Comparison of ENCODE assay signal across 1 cellular context in genomic region chr11:68271023-68271780, GRCh38.
TF ChIP-seq lines count a peak whose summit lies in the region.

No MANE protein-coding gene starts in this region.

TF ChIP-seq in GM12878, 131 proteins besides CTCF, POLR2A, EP300 and RAD21 (continues in another document):
- TF ChIP-seq, protein P1, sequence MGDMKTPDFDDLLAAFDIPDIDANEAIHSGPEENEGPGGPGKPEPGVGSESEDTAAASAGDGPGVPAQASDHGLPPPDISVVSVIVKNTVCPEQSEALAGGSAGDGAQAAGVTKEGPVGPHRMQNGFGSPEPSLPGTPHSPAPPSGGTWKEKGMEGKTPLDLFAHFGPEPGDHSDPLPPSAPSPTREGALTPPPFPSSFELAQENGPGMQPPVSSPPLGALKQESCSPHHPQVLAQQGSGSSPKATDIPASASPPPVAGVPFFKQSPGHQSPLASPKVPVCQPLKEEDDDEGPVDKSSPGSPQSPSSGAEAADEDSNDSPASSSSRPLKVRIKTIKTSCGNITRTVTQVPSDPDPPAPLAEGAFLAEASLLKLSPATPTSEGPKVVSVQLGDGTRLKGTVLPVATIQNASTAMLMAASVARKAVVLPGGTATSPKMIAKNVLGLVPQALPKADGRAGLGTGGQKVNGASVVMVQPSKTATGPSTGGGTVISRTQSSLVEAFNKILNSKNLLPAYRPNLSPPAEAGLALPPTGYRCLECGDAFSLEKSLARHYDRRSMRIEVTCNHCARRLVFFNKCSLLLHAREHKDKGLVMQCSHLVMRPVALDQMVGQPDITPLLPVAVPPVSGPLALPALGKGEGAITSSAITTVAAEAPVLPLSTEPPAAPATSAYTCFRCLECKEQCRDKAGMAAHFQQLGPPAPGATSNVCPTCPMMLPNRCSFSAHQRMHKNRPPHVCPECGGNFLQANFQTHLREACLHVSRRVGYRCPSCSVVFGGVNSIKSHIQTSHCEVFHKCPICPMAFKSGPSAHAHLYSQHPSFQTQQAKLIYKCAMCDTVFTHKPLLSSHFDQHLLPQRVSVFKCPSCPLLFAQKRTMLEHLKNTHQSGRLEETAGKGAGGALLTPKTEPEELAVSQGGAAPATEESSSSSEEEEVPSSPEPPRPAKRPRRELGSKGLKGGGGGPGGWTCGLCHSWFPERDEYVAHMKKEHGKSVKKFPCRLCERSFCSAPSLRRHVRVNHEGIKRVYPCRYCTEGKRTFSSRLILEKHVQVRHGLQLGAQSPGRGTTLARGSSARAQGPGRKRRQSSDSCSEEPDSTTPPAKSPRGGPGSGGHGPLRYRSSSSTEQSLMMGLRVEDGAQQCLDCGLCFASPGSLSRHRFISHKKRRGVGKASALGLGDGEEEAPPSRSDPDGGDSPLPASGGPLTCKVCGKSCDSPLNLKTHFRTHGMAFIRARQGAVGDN (IDR thresholded peaks at IDR 0.05), result no peak
- TF ChIP-seq MXI1 (IDR thresholded peaks at IDR 0.05; ENCODE audit: low read depth, low read length) (peak; percentile 69), SREBF2 (IDR thresholded peaks at IDR 0.05; ENCODE audit: low read length) (no peak), ZNF217 (IDR thresholded peaks at IDR 0.05) (no peak), CEBPB (IDR thresholded peaks at IDR 0.05; ENCODE audit: borderline replicate concordance in 1 of 2, low read depth in 2 of 2, low read length in 2 of 2) (no peak), NFIC (IDR thresholded peaks at IDR 0.05; ENCODE audit: low read depth, low read length) (no peak), WRNIP1 (IDR thresholded peaks at IDR 0.05; ENCODE audit: borderline replicate concordance, low read depth, low read length) (no peak), HCFC1 (IDR thresholded peaks at IDR 0.05; ENCODE audit: low read length) (no peak), SUZ12 (IDR thresholded peaks at IDR 0.05; ENCODE audit: unreplicated experiment) (no peak), SMC3 (IDR thresholded peaks at IDR 0.05; ENCODE audit: borderline replicate concordance, low read length) (peak; percentile 58; the same call in 1 of the 2 replicates), HDGF (IDR thresholded peaks at IDR 0.05) (peak; percentile 72; the same call in 1 of the 2 replicates), STAT3 (IDR thresholded peaks at IDR 0.05; ENCODE audit: low read depth, low read length) (no peak), SREBF1 (IDR thresholded peaks at IDR 0.05; ENCODE audit: low read length) (no peak), TBL1XR1 (IDR thresholded peaks at IDR 0.05; ENCODE audit: low read depth, low read length) (no peak), ZNF384 (IDR thresholded peaks at IDR 0.05; ENCODE audit: borderline replicate concordance, low read depth, low read length) (no peak), KAT2A (conservative IDR thresholded peaks at IDR 0.05; ENCODE audit: control insufficient read depth, low read depth, low read length) (no peak), LARP7 (IDR thresholded peaks at IDR 0.05) (no peak), SMAD5 (IDR thresholded peaks at IDR 0.05; ENCODE audit: low read depth) (0 out of 2 replicates have a peak, but pooled peaks have one; percentile 16), IKZF2 (IDR thresholded peaks at IDR 0.05) (no peak), BCL3 (IDR thresholded peaks at IDR 0.05; ENCODE audit: borderline replicate concordance, insufficient read depth, low read depth, low read length, poor library complexity, severe bottlenecking) (no peak), CHD1 (IDR thresholded peaks at IDR 0.05; ENCODE audit: low read depth, low read length) (peak; percentile 42; the same call in 1 of the 2 replicates), MYB (IDR thresholded peaks at IDR 0.05; ENCODE audit: borderline replicate concordance, low read depth, low read length) (no peak), SPI1 (IDR thresholded peaks at IDR 0.05; ENCODE audit: borderline replicate concordance, insufficient read depth, low read depth, low read length) (no peak), BMI1 (IDR thresholded peaks at IDR 0.05; ENCODE audit: borderline replicate concordance) (no peak), BRCA1 (IDR thresholded peaks at IDR 0.05; ENCODE audit: low read depth, low read length) (no peak), CHD4 (IDR thresholded peaks at IDR 0.05) (no peak), POU2F2 (IDR thresholded peaks at IDR 0.05; ENCODE audit: borderline replicate concordance, low read depth, low read length) (peak; percentile 45; the same call in 1 of the 3 replicates), KLF5 (IDR thresholded peaks at IDR 0.05; ENCODE audit: partially characterized antibody) (peak; percentile 87), SMARCA5 (IDR thresholded peaks at IDR 0.05) (peak; percentile 56; the same call in 1 of the 2 replicates), CREM (IDR thresholded peaks at IDR 0.05; ENCODE audit: low read depth) (peak; percentile 51; the same call in 1 of the 2 replicates), SIX5 (IDR thresholded peaks at IDR 0.05; ENCODE audit: low read depth, low read length, severe bottlenecking) (no peak), ATF7 (IDR thresholded peaks at IDR 0.05; ENCODE audit: low read depth) (peak; percentile 42; the same call in 1 of the 2 replicates), ESRRA (IDR thresholded peaks at IDR 0.05; ENCODE audit: low read length) (no peak), NFYA (IDR thresholded peaks at IDR 0.05; ENCODE audit: borderline replicate concordance, low read depth, low read length) (no peak), FOS (IDR thresholded peaks at IDR 0.05; ENCODE audit: borderline replicate concordance, extremely low read depth, insufficient read length) (no peak), BHLHE40 (IDR thresholded peaks at IDR 0.05; ENCODE audit: borderline replicate concordance in 1 of 2, low read depth in 2 of 2, low read length in 1 of 2) (peak; percentile 31 to 55; a peak in 1 of 4 replicates), SMAD1 (IDR thresholded peaks at IDR 0.05; ENCODE audit: low read depth, partially characterized antibody) (no peak), GATAD2B (conservative IDR thresholded peaks at IDR 0.05; ENCODE audit: low read depth) (no peak)
- TF ChIP-seq, protein P2, sequence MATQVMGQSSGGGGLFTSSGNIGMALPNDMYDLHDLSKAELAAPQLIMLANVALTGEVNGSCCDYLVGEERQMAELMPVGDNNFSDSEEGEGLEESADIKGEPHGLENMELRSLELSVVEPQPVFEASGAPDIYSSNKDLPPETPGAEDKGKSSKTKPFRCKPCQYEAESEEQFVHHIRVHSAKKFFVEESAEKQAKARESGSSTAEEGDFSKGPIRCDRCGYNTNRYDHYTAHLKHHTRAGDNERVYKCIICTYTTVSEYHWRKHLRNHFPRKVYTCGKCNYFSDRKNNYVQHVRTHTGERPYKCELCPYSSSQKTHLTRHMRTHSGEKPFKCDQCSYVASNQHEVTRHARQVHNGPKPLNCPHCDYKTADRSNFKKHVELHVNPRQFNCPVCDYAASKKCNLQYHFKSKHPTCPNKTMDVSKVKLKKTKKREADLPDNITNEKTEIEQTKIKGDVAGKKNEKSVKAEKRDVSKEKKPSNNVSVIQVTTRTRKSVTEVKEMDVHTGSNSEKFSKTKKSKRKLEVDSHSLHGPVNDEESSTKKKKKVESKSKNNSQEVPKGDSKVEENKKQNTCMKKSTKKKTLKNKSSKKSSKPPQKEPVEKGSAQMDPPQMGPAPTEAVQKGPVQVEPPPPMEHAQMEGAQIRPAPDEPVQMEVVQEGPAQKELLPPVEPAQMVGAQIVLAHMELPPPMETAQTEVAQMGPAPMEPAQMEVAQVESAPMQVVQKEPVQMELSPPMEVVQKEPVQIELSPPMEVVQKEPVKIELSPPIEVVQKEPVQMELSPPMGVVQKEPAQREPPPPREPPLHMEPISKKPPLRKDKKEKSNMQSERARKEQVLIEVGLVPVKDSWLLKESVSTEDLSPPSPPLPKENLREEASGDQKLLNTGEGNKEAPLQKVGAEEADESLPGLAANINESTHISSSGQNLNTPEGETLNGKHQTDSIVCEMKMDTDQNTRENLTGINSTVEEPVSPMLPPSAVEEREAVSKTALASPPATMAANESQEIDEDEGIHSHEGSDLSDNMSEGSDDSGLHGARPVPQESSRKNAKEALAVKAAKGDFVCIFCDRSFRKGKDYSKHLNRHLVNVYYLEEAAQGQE (IDR thresholded peaks at IDR 0.05; ENCODE audit: low read depth, low read length), result no peak
- TF ChIP-seq, protein P3, sequence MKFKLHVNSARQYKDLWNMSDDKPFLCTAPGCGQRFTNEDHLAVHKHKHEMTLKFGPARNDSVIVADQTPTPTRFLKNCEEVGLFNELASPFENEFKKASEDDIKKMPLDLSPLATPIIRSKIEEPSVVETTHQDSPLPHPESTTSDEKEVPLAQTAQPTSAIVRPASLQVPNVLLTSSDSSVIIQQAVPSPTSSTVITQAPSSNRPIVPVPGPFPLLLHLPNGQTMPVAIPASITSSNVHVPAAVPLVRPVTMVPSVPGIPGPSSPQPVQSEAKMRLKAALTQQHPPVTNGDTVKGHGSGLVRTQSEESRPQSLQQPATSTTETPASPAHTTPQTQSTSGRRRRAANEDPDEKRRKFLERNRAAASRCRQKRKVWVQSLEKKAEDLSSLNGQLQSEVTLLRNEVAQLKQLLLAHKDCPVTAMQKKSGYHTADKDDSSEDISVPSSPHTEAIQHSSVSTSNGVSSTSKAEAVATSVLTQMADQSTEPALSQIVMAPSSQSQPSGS (IDR thresholded peaks at IDR 0.05; ENCODE audit: low read length), result no peak
- TF ChIP-seq, protein P4, sequence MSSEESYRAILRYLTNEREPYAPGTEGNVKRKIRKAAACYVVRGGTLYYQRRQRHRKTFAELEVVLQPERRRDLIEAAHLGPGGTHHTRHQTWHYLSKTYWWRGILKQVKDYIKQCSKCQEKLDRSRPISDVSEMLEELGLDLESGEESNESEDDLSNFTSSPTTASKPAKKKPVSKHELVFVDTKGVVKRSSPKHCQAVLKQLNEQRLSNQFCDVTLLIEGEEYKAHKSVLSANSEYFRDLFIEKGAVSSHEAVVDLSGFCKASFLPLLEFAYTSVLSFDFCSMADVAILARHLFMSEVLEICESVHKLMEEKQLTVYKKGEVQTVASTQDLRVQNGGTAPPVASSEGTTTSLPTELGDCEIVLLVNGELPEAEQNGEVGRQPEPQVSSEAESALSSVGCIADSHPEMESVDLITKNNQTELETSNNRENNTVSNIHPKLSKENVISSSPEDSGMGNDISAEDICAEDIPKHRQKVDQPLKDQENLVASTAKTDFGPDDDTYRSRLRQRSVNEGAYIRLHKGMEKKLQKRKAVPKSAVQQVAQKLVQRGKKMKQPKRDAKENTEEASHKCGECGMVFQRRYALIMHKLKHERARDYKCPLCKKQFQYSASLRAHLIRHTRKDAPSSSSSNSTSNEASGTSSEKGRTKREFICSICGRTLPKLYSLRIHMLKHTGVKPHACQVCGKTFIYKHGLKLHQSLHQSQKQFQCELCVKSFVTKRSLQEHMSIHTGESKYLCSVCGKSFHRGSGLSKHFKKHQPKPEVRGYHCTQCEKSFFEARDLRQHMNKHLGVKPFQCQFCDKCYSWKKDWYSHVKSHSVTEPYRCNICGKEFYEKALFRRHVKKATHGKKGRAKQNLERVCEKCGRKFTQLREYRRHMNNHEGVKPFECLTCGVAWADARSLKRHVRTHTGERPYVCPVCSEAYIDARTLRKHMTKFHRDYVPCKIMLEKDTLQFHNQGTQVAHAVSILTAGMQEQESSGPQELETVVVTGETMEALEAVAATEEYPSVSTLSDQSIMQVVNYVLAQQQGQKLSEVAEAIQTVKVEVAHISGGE (CRISPR knock-in tag; IDR thresholded peaks at IDR 0.05), result no peak
- TF ChIP-seq, protein P5, sequence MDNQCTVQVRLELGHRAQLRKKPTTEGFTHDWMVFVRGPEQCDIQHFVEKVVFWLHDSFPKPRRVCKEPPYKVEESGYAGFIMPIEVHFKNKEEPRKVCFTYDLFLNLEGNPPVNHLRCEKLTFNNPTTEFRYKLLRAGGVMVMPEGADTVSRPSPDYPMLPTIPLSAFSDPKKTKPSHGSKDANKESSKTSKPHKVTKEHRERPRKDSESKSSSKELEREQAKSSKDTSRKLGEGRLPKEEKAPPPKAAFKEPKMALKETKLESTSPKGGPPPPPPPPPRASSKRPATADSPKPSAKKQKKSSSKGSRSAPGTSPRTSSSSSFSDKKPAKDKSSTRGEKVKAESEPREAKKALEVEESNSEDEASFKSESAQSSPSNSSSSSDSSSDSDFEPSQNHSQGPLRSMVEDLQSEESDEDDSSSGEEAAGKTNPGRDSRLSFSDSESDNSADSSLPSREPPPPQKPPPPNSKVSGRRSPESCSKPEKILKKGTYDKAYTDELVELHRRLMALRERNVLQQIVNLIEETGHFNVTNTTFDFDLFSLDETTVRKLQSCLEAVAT (IDR thresholded peaks at IDR 0.05), result peak; percentile 56
- TF ChIP-seq, protein P6, sequence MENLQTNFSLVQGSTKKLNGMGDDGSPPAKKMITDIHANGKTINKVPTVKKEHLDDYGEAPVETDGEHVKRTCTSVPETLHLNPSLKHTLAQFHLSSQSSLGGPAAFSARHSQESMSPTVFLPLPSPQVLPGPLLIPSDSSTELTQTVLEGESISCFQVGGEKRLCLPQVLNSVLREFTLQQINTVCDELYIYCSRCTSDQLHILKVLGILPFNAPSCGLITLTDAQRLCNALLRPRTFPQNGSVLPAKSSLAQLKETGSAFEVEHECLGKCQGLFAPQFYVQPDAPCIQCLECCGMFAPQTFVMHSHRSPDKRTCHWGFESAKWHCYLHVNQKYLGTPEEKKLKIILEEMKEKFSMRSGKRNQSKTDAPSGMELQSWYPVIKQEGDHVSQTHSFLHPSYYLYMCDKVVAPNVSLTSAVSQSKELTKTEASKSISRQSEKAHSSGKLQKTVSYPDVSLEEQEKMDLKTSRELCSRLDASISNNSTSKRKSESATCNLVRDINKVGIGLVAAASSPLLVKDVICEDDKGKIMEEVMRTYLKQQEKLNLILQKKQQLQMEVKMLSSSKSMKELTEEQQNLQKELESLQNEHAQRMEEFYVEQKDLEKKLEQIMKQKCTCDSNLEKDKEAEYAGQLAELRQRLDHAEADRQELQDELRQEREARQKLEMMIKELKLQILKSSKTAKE (IDR thresholded peaks at IDR 0.05; ENCODE audit: low read depth, poor library complexity, severe bottlenecking), result no peak
- TF ChIP-seq, protein P7, sequence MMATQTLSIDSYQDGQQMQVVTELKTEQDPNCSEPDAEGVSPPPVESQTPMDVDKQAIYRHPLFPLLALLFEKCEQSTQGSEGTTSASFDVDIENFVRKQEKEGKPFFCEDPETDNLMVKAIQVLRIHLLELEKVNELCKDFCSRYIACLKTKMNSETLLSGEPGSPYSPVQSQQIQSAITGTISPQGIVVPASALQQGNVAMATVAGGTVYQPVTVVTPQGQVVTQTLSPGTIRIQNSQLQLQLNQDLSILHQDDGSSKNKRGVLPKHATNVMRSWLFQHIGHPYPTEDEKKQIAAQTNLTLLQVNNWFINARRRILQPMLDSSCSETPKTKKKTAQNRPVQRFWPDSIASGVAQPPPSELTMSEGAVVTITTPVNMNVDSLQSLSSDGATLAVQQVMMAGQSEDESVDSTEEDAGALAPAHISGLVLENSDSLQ (IDR thresholded peaks at IDR 0.05), result peak; percentile 56
- TF ChIP-seq, protein P8, sequence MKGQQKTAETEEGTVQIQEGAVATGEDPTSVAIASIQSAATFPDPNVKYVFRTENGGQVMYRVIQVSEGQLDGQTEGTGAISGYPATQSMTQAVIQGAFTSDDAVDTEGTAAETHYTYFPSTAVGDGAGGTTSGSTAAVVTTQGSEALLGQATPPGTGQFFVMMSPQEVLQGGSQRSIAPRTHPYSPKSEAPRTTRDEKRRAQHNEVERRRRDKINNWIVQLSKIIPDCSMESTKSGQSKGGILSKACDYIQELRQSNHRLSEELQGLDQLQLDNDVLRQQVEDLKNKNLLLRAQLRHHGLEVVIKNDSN (IDR thresholded peaks at IDR 0.05; ENCODE audit: borderline replicate concordance, extremely low read length, insufficient read depth, low read depth, low read length), result no peak
